ENCODE assay signal across 8 cellular contexts in genomic region chr6:44245391-44245911, GRCh38. TPM values are rescaled to one million over a fixed set of nuclear protein-coding genes. Genes with fewer than 3 reads are reported as not detected.
DNase-seq lines count a peak whose midpoint lies in the region; ATAC-seq and TF ChIP-seq lines count a peak whose summit lies in the region.

No MANE protein-coding gene starts in this region.

- peaks cover 0 to 38% (median 18%) of the 10 kb centered on the region in 3 donors for H3K4me1 ChIP-seq in gastroesophageal sphincter

- WGBS in gastroesophageal sphincter (ENCODE audit: low coverage in 1 of 2), 2 donors = 52 to 71% methylated on average over 4 to 6 of the region's 12 CpGs

- intact Hi-C loops in sciatic nerve (cut with DNase I) = no loop called here

- H3K27me3 ChIP-seq in gastroesophageal sphincter = no peaks in the 10 kb centered on the region

- H3K4me3 ChIP-seq in GM12864 (ENCODE audit: low read depth, low read length) = peak overlapping the region; percentile 92
- H3K4me3 ChIP-seq in gastroesophageal sphincter = peak overlapping the region; percentile 63 to 79

- no peak for DNase-seq in GM12864 (ENCODE audit: low read depth)
- peak; percentile 71 for DNase-seq in sciatic nerve (ENCODE audit: low spot score)
- no peak for DNase-seq in inferior parietal cortex (ENCODE audit: extremely low spot score)
- DNase-seq in NCI-H2107 treated with DMSO at 0.1 percent for 48 hours (lab: John Stamatoyannopoulos, UW; ENCODE audit: unreplicated experiment) = no peak
- no peak for DNase-seq in OCI-M2 (lab: John Stamatoyannopoulos, UW; ENCODE audit: unreplicated experiment)
- no peak for DNase-seq in glomerular visceral epithelial cell (ENCODE audit: extremely low spot score)

- no peak for TF ChIP-seq POLR2A in gastroesophageal sphincter (IDR thresholded peaks at IDR 0.05)

- TF ChIP-seq CTCF in GM12864 (IDR thresholded peaks at IDR 0.05; ENCODE audit: low read depth, low read length, missing control alignments) (no peak), VCaP (conservative IDR thresholded peaks at IDR 0.05) (no peak), gastroesophageal sphincter (IDR thresholded peaks at IDR 0.05) (no peak)

- H3K36me3 ChIP-seq in gastroesophageal sphincter = peaks cover 0 to 22% of the 10 kb centered on the region in 2 donors

- no peak for TF ChIP-seq EP300 in gastroesophageal sphincter (IDR thresholded peaks at IDR 0.05)

- no peak for ATAC-seq in gastroesophageal sphincter
- ATAC-seq in sciatic nerve = no peak

- peak overlapping the region; percentile 95 for H3K27ac ChIP-seq in VCaP
- peak overlapping the region; percentile 87 to 100 (median 98) for H3K27ac ChIP-seq in gastroesophageal sphincter

- H3K9me3 ChIP-seq in gastroesophageal sphincter = no peaks in the 10 kb centered on the region

RNA-seq across cellular contexts. Expression of gene HSP90AB1, which starts 1.4 kb away (rescaled TPM):
- total RNA-seq in gastroesophageal sphincter = 100 to 1,000 TPM; 553 to 749 (median 626) TPM
- 470 TPM for total RNA-seq in sciatic nerve

RNA-seq across cellular contexts. Expression of gene SLC35B2, which starts 11.9 kb away (rescaled TPM):
- total RNA-seq in gastroesophageal sphincter (10 to 100 TPM; 21.3 to 34.0 (median 25.6) TPM), sciatic nerve (26.8 TPM)

RNA-seq across cellular contexts. Expression of gene NFKBIE, which starts 19.9 kb away (rescaled TPM):
- 10 to 100 TPM in 1 of 4 donors, 1 to 10 TPM in 3; 4.2 to 13.4 (median 5.7) TPM for total RNA-seq in gastroesophageal sphincter
- 9.1 TPM for total RNA-seq in sciatic nerve

RNA-seq across cellular contexts. Expression of gene SLC29A1, which starts 22.1 kb away (rescaled TPM):
- total RNA-seq in gastroesophageal sphincter (100 to 1,000 TPM; 101 to 281 (median 134) TPM), sciatic nerve (71.7 TPM)

RNA-seq across cellular contexts. Expression of gene TMEM151B, which starts 24.8 kb away (rescaled TPM):
- under 1 TPM in 2 of 4 donors, not detected in 2; 0.27 to 0.69 TPM for total RNA-seq in gastroesophageal sphincter
- total RNA-seq in sciatic nerve = not detected
